Comparison of ENCODE assay signal across 16 cellular contexts in the genomic region with DNA sequence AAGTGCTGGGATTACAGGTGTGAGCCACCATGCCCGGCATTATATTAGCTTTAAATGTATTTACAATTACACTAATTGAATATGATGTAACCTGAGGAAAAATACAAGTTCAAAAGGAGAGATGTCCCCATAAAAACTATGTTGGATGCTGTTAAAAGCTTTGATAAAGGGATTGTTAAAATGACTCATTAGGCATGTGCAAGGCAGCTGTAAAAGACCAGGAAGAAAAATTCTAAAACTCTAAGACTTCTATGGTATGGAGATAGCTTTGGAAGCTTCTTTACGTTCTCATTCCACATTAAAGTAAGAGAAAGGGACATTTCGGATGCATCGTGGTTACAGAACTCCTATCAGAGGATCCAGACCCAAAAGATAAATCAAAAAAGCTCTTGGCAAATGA. TPM values are rescaled to one million over a fixed set of nuclear protein-coding genes. Genes with fewer than 3 reads are reported as not detected.
DNase-seq lines count a peak whose midpoint lies in the region; ATAC-seq, FAIRE-seq and TF ChIP-seq lines count a peak whose summit lies in the region.
"Had no signal": no experiment of that assay in that cellular context is flagged by ENCODE, and none has a peak within 500 bp of the region (broad histone marks: within the 10 kb centered on the region; RNA-seq: fewer than 3 reads in every experiment).

No MANE protein-coding gene starts in this region.

- no peak for DNase-seq in body of pancreas
- DNase-seq in HepG2 (ENCODE audit: low spot score), result no peak
- peak; percentile 22 for DNase-seq in renal cortical epithelial cell (ENCODE audit: low read depth)
- DNase-seq in activated CD4-positive, alpha-beta memory T cell treated with anti-CD3 and anti-CD28 coated beads, Interleukin-2, amount 10 ng/mL, durations not matched to agents 7 days and 5 days, result no peak
- DNase-seq in NCI-H82 (lab: John Stamatoyannopoulos, UW), result no peak
- DNase-seq in ureter (ENCODE audit: low spot score), result no peak
- DNase-seq: Caco-2; CD8-positive, alpha-beta memory T cell; DND-41; GDM1 had no signal

- H3K27ac Mint-ChIP-seq in activated CD4-positive, alpha-beta memory T cell treated with anti-CD3 and anti-CD28 coated beads, Interleukin-2, amount 10 ng/mL, durations not matched to agents 7 days and 5 days, result no peak overlapping the region
- H3K27ac Mint-ChIP-seq: CD8-positive, alpha-beta memory T cell had no signal

- H3K27me3 Mint-ChIP-seq in activated CD4-positive, alpha-beta memory T cell treated with anti-CD3 and anti-CD28 coated beads, Interleukin-2, amount 10 ng/mL, durations not matched to agents 7 days and 5 days, result peaks cover 30% of the 10 kb centered on the region

- ATAC-seq in body of pancreas (no peak), HepG2 (no peak)
- ATAC-seq: A549 had no signal

- BruUV-seq in HepG2 (replicated peaks; lab: Mats Ljungman, UMichigan), result no TSS peak

- TF ChIP-seq CTCF in body of pancreas (IDR thresholded peaks at IDR 0.05) (no peak), HepG2 (CRISPR knock-in tag; IDR thresholded peaks at IDR 0.05) (no peak)

- in situ Hi-C loops in HepG2 (cut with HindIII; ENCODE audit: extremely low pct_ligation_motif_present, low pct_unique_long_range_greater_than_20kb), result no loop called here

- H3K36me3 ChIP-seq in body of pancreas (replicated peaks in 1 of 2; ENCODE audit: insufficient read depth in 1 of 2, low read depth in 2 of 2) (no peaks in the 10 kb centered on the region), HepG2 (replicated peaks in 1 of 2; ENCODE audit: control insufficient read depth in 1 of 2, insufficient read depth in 2 of 2, low read length in 2 of 2) (no peaks in the 10 kb centered on the region)
- H3K36me3 ChIP-seq: HAP-1 had no signal

- TF ChIP-seq POLR2A in body of pancreas (IDR thresholded peaks at IDR 0.05) (no peak), HepG2 (IDR thresholded peaks at IDR 0.05; ENCODE audit: insufficient read depth in 1 of 2, low read depth in 2 of 2, low read length in 2 of 2) (no peak)

- H3K79me2 ChIP-seq in HepG2 (ENCODE audit: insufficient read depth, low read length), result no peaks in the 10 kb centered on the region

- no peak for FAIRE-seq in HepG2 (lab: Jason Lieb, UNC)
- FAIRE-seq: A549, GM12892, GM19239, H1 had no signal

- no peaks in the 10 kb centered on the region for H4K20me1 ChIP-seq in HepG2 (ENCODE audit: insufficient read depth, low read length)

- intact Hi-C loops in body of pancreas (cut with DNase I), result no loop called here
- intact Hi-C loops in HepG2 (cut with micrococcal nuclease; ENCODE audit: unreplicated experiment), result no loop called here

- H3K4me2 ChIP-seq in HepG2 (ENCODE audit: low read depth, low read length), result peak overlapping the region; percentile 79; the same call in 1 of the 2 replicates

- H3K4me3 Mint-ChIP-seq in activated CD4-positive, alpha-beta memory T cell treated with anti-CD3 and anti-CD28 coated beads, Interleukin-2, amount 10 ng/mL, durations not matched to agents 7 days and 5 days, result no peak overlapping the region
- H3K4me3 Mint-ChIP-seq: CD14-positive monocyte; CD8-positive, alpha-beta memory T cell had no signal

- TF ChIP-seq EP300 in HepG2 (IDR thresholded peaks at IDR 0.05; ENCODE audit: low read depth in 2 of 2, low read length in 2 of 2) (no peak), HepG2 (CRISPR knock-in tag; IDR thresholded peaks at IDR 0.05; ENCODE audit: borderline replicate concordance) (no peak)

- no peak for TF ChIP-seq RAD21 in HepG2 (CRISPR knock-in tag; IDR thresholded peaks at IDR 0.05)

- CTCF ChIA-PET in HepG2 (lab: Yijun Ruan, JAX; ENCODE audit: low intra/inter-chr PET ratio, low total read pairs), result no interaction called here
- CTCF ChIA-PET in activated CD4-positive, alpha-beta memory T cell treated with anti-CD3 and anti-CD28 coated beads, Interleukin-2, amount 10 ng/mL, durations not matched to agents 7 days and 5 days (lab: Charles Lee), result no interaction called here

- H3K27me3 ChIP-seq in body of pancreas (no peaks in the 10 kb centered on the region), HepG2 (ENCODE audit: control insufficient read depth in 1 of 2, insufficient read depth in 2 of 2, low read length in 2 of 2) (no peaks in the 10 kb centered on the region)

- H3K9me3 ChIP-seq in body of pancreas (no peaks in the 10 kb centered on the region), HepG2 (ENCODE audit: low read length) (no peaks in the 10 kb centered on the region)
- H3K9me3 ChIP-seq: A549, Caco-2, HAP-1 had no signal

- H3K4me1 ChIP-seq in body of pancreas (peaks cover 36% of the 10 kb centered on the region), HepG2 (ENCODE audit: insufficient read depth, low read length) (peaks cover 47% of the 10 kb centered on the region)
- H3K4me1 ChIP-seq: HAP-1 had no signal

- POLR2A ChIA-PET in HepG2 (lab: Yijun Ruan, JAX), result interaction anchor here (0.6 to 2.2 kb wide), 4 partner anchors 8 to 49 kb away, joined by 3 to 20 read pairs (median 4); no protein-coding TSS in a partner anchor
- POLR2A ChIA-PET in activated CD4-positive, alpha-beta memory T cell treated with anti-CD3 and anti-CD28 coated beads, Interleukin-2, amount 10 ng/mL, durations not matched to agents 7 days and 5 days (lab: Charles Lee), result no interaction called here

- H3K9me3 Mint-ChIP-seq in activated CD4-positive, alpha-beta memory T cell treated with anti-CD3 and anti-CD28 coated beads, Interleukin-2, amount 10 ng/mL, durations not matched to agents 7 days and 5 days, result no peaks in the 10 kb centered on the region
- H3K9me3 Mint-ChIP-seq: CD14-positive monocyte; CD8-positive, alpha-beta memory T cell had no signal

- H3K9ac ChIP-seq in HepG2 (ENCODE audit: insufficient read depth, low read depth, low read length), result 0 out of 2 replicates have a peak overlapping the region, but pooled peaks have one; percentile 55

- no peaks in the 10 kb centered on the region for H3K4me1 Mint-ChIP-seq in activated CD4-positive, alpha-beta memory T cell treated with anti-CD3 and anti-CD28 coated beads, Interleukin-2, amount 10 ng/mL, durations not matched to agents 7 days and 5 days
- H3K4me1 Mint-ChIP-seq: CD8-positive, alpha-beta memory T cell had no signal

- H3K4me3 ChIP-seq in body of pancreas (no peak overlapping the region), HepG2 (replicated peaks in 1 of 3; ENCODE audit: insufficient read depth in 1 of 3, low read depth in 2 of 3, low read length in 3 of 3) (no peak overlapping the region)
- H3K4me3 ChIP-seq: A549, HAP-1 had no signal

- WGBS in body of pancreas, 2 donors, result 71 to 74% methylated on average over 4 of the region's 4 CpGs
- WGBS in HepG2 (ENCODE audit: low lambda C conversion rate), result 96% methylated on average over 4 of the region's 4 CpGs

- peak overlapping the region in 3 of 4 donors; percentile 54 to 77 (median 69) for H3K27ac ChIP-seq in body of pancreas
- H3K27ac ChIP-seq in HepG2 (ENCODE audit: extremely low read length, insufficient read depth, low read length), result peak overlapping the region; percentile 78

- H3K36me3 Mint-ChIP-seq in activated CD4-positive, alpha-beta memory T cell treated with anti-CD3 and anti-CD28 coated beads, Interleukin-2, amount 10 ng/mL, durations not matched to agents 7 days and 5 days (ENCODE audit: low read depth), result no peaks in the 10 kb centered on the region
- H3K36me3 Mint-ChIP-seq: CD14-positive monocyte; CD8-positive, alpha-beta memory T cell had no signal

- no peak overlapping the region for H2AFZ ChIP-seq in HepG2 (ENCODE audit: low read length)

TF ChIP-seq in HepG2, 621 proteins besides CTCF, POLR2A, EP300 and RAD21:
- TF ChIP-seq ZNF460 (CRISPR knock-in tag; IDR thresholded peaks at IDR 0.05; ENCODE audit: borderline replicate concordance) (peak; percentile 42; the same call in 1 of the 2 replicates), BHLHE40 (IDR thresholded peaks at IDR 0.05; ENCODE audit: low read length) (no peak)

RNA-seq across cellular contexts. Expression of a gene that starts 50.3 kb away (rescaled TPM):
- 100 to 1,000 TPM; 209 to 264 TPM for total RNA-seq in body of pancreas
- 356 and 411 TPM in 2 replicates for total RNA-seq in HepG2 (2016; rRNA removed; fragmentation: Illumina TruSeq; extraction: Trizol)
- 374 and 466 TPM in 2 replicates for total RNA-seq in HepG2 (2016; cell fraction: cytosol; rRNA removed; fragmentation: Illumina TruSeq; extraction: Trizol; ENCODE audit: low read depth)
- total RNA-seq in HepG2 (2016; cell fraction: insoluble cytoplasmic fraction; rRNA removed; fragmentation: Illumina TruSeq; extraction: Trizol), result 373 and 443 TPM in 2 replicates
- 360 and 432 TPM in 2 replicates for total RNA-seq in HepG2 (2016; cell fraction: membrane; rRNA removed; fragmentation: Illumina TruSeq; extraction: Trizol)
- 129 and 140 TPM in 2 replicates for total RNA-seq in HepG2 (2016; cell fraction: nucleus; rRNA removed; fragmentation: Illumina TruSeq; extraction: Trizol)
- polyA plus RNA-seq in HepG2 (2011; rRNA removed), result 215 and 233 TPM in 2 replicates
- 375 and 416 TPM in 2 replicates for polyA plus RNA-seq in HepG2 (2011; cell fraction: cytosol; rRNA removed)
- 94.1 and 130 TPM in 2 replicates for polyA plus RNA-seq in HepG2 (2011; cell fraction: nucleus; rRNA removed)
- 216 and 218 TPM in 2 replicates for polyA plus RNA-seq in HepG2 (2012)
- polyA plus RNA-seq in HepG2 (2016; cell fraction: cytosol; fragmentation: Illumina TruSeq; extraction: Trizol; ENCODE audit: low read depth), result 479 and 611 TPM in 2 replicates
- polyA plus RNA-seq in HepG2 (2016; cell fraction: insoluble cytoplasmic fraction; fragmentation: Illumina TruSeq; extraction: Trizol; ENCODE audit: low read depth), result 473 and 479 TPM in 2 replicates
- 378 and 460 TPM in 2 replicates for polyA plus RNA-seq in HepG2 (2016; cell fraction: membrane; fragmentation: Illumina TruSeq; extraction: Trizol; ENCODE audit: low read depth)
- polyA plus RNA-seq in HepG2 (2016; cell fraction: nucleus; fragmentation: Illumina TruSeq; extraction: Trizol; ENCODE audit: insufficient read depth, low read depth), result 240 and 246 TPM in 2 replicates
- polyA minus RNA-seq in HepG2 (2011; rRNA and poly(A)+ RNA removed; ENCODE audit: low replicate concordance), result 0.14 and 63.3 TPM in 2 replicates
- 74.5 and 95.0 TPM in 2 replicates for polyA minus RNA-seq in HepG2 (2011; cell fraction: cytosol; rRNA and poly(A)+ RNA removed)
- 40.4 and 58.9 TPM in 2 replicates for polyA minus RNA-seq in HepG2 (2011; cell fraction: nucleus; rRNA and poly(A)+ RNA removed)
- total RNA-seq in renal cortical epithelial cell, result 163 and 256 TPM in 2 replicates
- 10 to 100 TPM; 20.4 to 21.9 TPM for total RNA-seq in activated CD4-positive, alpha-beta memory T cell treated with anti-CD3 and anti-CD28 coated beads, Interleukin-2, amount 10 ng/mL, durations not matched to agents 7 days and 5 days
- total RNA-seq in ureter, result 397 TPM
